In genomic region chr4:154660052-154660451, GRCh38 we compare ENCODE assay signal across 1 cellular context.
TF ChIP-seq lines count a peak whose summit lies in the region.

No MANE protein-coding gene starts in this region.

TF ChIP-seq in HepG2, 621 proteins besides CTCF, POLR2A, EP300 and RAD21 (continues in another document):
- TF ChIP-seq ZNF589 (CRISPR knock-in tag; conservative IDR thresholded peaks at IDR 0.05) (no peak), KDM6A (CRISPR knock-in tag; IDR thresholded peaks at IDR 0.05; ENCODE audit: low read depth) (peak; percentile 57; the same call in 1 of the 2 replicates), ZNF230 (CRISPR knock-in tag; IDR thresholded peaks at IDR 0.05) (no peak; the same call in 1 of the 2 replicates), ZSCAN25 (CRISPR knock-in tag; IDR thresholded peaks at IDR 0.05) (no peak), KAT8 (CRISPR knock-in tag; IDR thresholded peaks at IDR 0.05) (peak; percentile 72), CREB3 (CRISPR knock-in tag; IDR thresholded peaks at IDR 0.05) (no peak), AHDC1 (CRISPR knock-in tag; IDR thresholded peaks at IDR 0.05; ENCODE audit: borderline replicate concordance) (peak; percentile 96), ARNTL (CRISPR knock-in tag; IDR thresholded peaks at IDR 0.05) (no peak), ZSCAN5A (CRISPR knock-in tag; IDR thresholded peaks at IDR 0.05; ENCODE audit: borderline replicate concordance) (peak; percentile 36; the same call in 1 of the 2 replicates), HMG20B (CRISPR knock-in tag; conservative IDR thresholded peaks at IDR 0.05) (peak; percentile 79; the same call in 1 of the 2 replicates), MAFK (conservative IDR thresholded peaks at IDR 0.05 in 1 of 2, IDR thresholded peaks at IDR 0.05 in 1 of 2; ENCODE audit: low read length in 2 of 2) (peak; percentile 59 to 62; a peak in 3 of 4 replicates), BCL6 (CRISPR knock-in tag; IDR thresholded peaks at IDR 0.05) (peak; percentile 96), PITX1 (CRISPR knock-in tag; IDR thresholded peaks at IDR 0.05) (peak; percentile 68), THYN1 (CRISPR knock-in tag; IDR thresholded peaks at IDR 0.05; ENCODE audit: borderline replicate concordance, low read depth) (no peak), ERF (CRISPR knock-in tag; IDR thresholded peaks at IDR 0.05) (peak; percentile 78; the same call in 1 of the 2 replicates), ZNF33A (CRISPR knock-in tag; IDR thresholded peaks at IDR 0.05; ENCODE audit: borderline replicate concordance) (no peak), ZNF333 (CRISPR knock-in tag; IDR thresholded peaks at IDR 0.05; ENCODE audit: borderline replicate concordance) (no peak), ARID3A (IDR thresholded peaks at IDR 0.05; ENCODE audit: low read depth, low read length) (peak; percentile 62; the same call in 1 of the 2 replicates), DPF2 (CRISPR knock-in tag; IDR thresholded peaks at IDR 0.05; ENCODE audit: borderline replicate concordance, low read depth) (peak; percentile 52; the same call in 1 of the 2 replicates), FOXK1 (CRISPR knock-in tag; IDR thresholded peaks at IDR 0.05; ENCODE audit: borderline replicate concordance, low read depth) (peak; percentile 93), KLF12 (CRISPR knock-in tag; IDR thresholded peaks at IDR 0.05; ENCODE audit: borderline replicate concordance) (no peak), CHD4 (IDR thresholded peaks at IDR 0.05; ENCODE audit: borderline replicate concordance, low read length) (peak; percentile 43; the same call in 1 of the 2 replicates), TOPORS (CRISPR knock-in tag; IDR thresholded peaks at IDR 0.05) (peak; percentile 53; the same call in 1 of the 2 replicates), ZNF512 (CRISPR knock-in tag; IDR thresholded peaks at IDR 0.05) (no peak), TIGD3 (CRISPR knock-in tag; IDR thresholded peaks at IDR 0.05; ENCODE audit: borderline replicate concordance) (no peak), ZNF747 (CRISPR knock-in tag; IDR thresholded peaks at IDR 0.05; ENCODE audit: borderline replicate concordance) (no peak), MYPOP (CRISPR knock-in tag; IDR thresholded peaks at IDR 0.05) (no peak), IRX3 (CRISPR knock-in tag; IDR thresholded peaks at IDR 0.05; ENCODE audit: borderline replicate concordance, low read depth) (no peak), THAP9 (CRISPR knock-in tag; IDR thresholded peaks at IDR 0.05; ENCODE audit: borderline replicate concordance) (no peak), PAXIP1 (CRISPR knock-in tag; conservative IDR thresholded peaks at IDR 0.05) (peak; percentile 90)
